Comparison of ENCODE assay signal across 8 cellular contexts in genomic region chr12:6554168-6554989, GRCh38. TPM values are rescaled to one million over a fixed set of nuclear protein-coding genes. Genes with fewer than 3 reads are reported as not detected.
A peak's percentile ranks its signal among the peaks of the same experiment; 100 is the strongest.
DNase-seq lines count a peak whose midpoint lies in the region; ATAC-seq and TF ChIP-seq lines count a peak whose summit lies in the region.

No MANE protein-coding gene starts in this region.

- H3K4me3 ChIP-seq in CD8-positive, alpha-beta memory T cell (ENCODE audit: low read length): peak overlapping the region; percentile 70
- H3K4me3 ChIP-seq in right atrium auricular region: peak overlapping the region; percentile 77 to 80
- H3K4me3 ChIP-seq in rectal smooth muscle tissue (ENCODE audit: low read length): peak overlapping the region; percentile 85

- no peaks in the 10 kb centered on the region for H3K27me3 ChIP-seq in CD8-positive, alpha-beta memory T cell (ENCODE audit: insufficient read depth, low read length, poor library complexity, severe bottlenecking)
- H3K27me3 ChIP-seq in right atrium auricular region: no peaks in the 10 kb centered on the region
- no peaks in the 10 kb centered on the region for H3K27me3 ChIP-seq in rectal smooth muscle tissue (ENCODE audit: control insufficient read depth, insufficient read depth, low read length)

- CTCF ChIA-PET in CD8-positive, alpha-beta memory T cell (lab: Charles Lee): interaction anchor here (0.6 to 5.0 kb wide), 20 partner anchors 9 to 271 kb away, joined by 3 to 46 read pairs (median 4); partner anchors contain the start of genes MRPL51, NOP2 and TAPBPL
- CTCF ChIA-PET in T-cell (lab: Charles Lee): interaction anchor here (0.6 to 2.6 kb wide), 5 partner anchors 14 to 224 kb away, joined by 3 to 13 read pairs (median 5); partner anchors contain the start of gene NOP2 (in 1 of the 2)

- POLR2A ChIA-PET in CD8-positive, alpha-beta memory T cell (lab: Charles Lee): interaction anchor here (0.5 to 0.6 kb wide), 2 partner anchors 164 to 220 kb away, joined by 3 to 4 read pairs; no protein-coding TSS in a partner anchor
- POLR2A ChIA-PET in T-cell (lab: Charles Lee): no interaction called here

- ATAC-seq in GM19395 (IDR thresholded peaks at IDR 0.05; ENCODE audit: unreplicated experiment): peak; percentile 58
- peak; percentile 46 to 61 (median 58) for ATAC-seq in T-cell (replicated peaks in 1 of 4)

- no peak overlapping the region for H3K9ac ChIP-seq in rectal smooth muscle tissue (ENCODE audit: low read length)

- H3K4me1 Mint-ChIP-seq in CD8-positive, alpha-beta memory T cell: peaks cover 42 to 58% (median 51%) of the 10 kb centered on the region in 3 donors
- H3K4me1 Mint-ChIP-seq in T-cell: peaks cover 50 to 59% (median 50%) of the 10 kb centered on the region in 3 donors

- peaks cover 0 to 56% (median 0%) of the 10 kb centered on the region in 3 donors for H3K36me3 Mint-ChIP-seq in CD8-positive, alpha-beta memory T cell
- H3K36me3 Mint-ChIP-seq in T-cell: peaks cover under 1% of the 10 kb centered on the region

- peak overlapping the region; percentile 86 to 97 (median 94) for H3K4me3 Mint-ChIP-seq in CD8-positive, alpha-beta memory T cell
- peak overlapping the region; percentile 89 to 93 (median 90) for H3K4me3 Mint-ChIP-seq in T-cell

- no peak overlapping the region for H3K27ac ChIP-seq in CD8-positive, alpha-beta memory T cell (ENCODE audit: low read depth, low read length)
- H3K27ac ChIP-seq in right atrium auricular region (peak overlapping the region; percentile 94 to 98), rectal smooth muscle tissue (ENCODE audit: low read depth, low read length) (peak overlapping the region; percentile 67)

- no peaks in the 10 kb centered on the region for H3K9me3 Mint-ChIP-seq in CD8-positive, alpha-beta memory T cell
- no peaks in the 10 kb centered on the region for H3K9me3 Mint-ChIP-seq in T-cell

- H3K27me3 Mint-ChIP-seq in CD8-positive, alpha-beta memory T cell: no peaks in the 10 kb centered on the region
- no peaks in the 10 kb centered on the region for H3K27me3 Mint-ChIP-seq in T-cell

- peak; percentile 55 to 81 (median 61) for DNase-seq in CD8-positive, alpha-beta memory T cell
- peak; percentile 93 for DNase-seq in HuH-7.5 (ENCODE audit: low spot score)
- DNase-seq in T-cell: peak in 33 of 34 experiments; percentile 32 to 71 (median 59)
- peak in 48 of 58 donors; percentile 29 to 81 (median 54) for DNase-seq in anterior cingulate cortex (lab: John Stamatoyannopoulos, UW)
- DNase-seq in right atrium auricular region (ENCODE audit: low spot score): peak; percentile 88
- DNase-seq in cortex of kidney (lab: John Stamatoyannopoulos, UW): no peak

- peak; percentile 40 to 68 for TF ChIP-seq CTCF in right atrium auricular region (IDR thresholded peaks at IDR 0.05)

- H3K9me3 ChIP-seq in CD8-positive, alpha-beta memory T cell (ENCODE audit: low read length): no peaks in the 10 kb centered on the region
- H3K9me3 ChIP-seq in right atrium auricular region: no peaks in the 10 kb centered on the region

- H3K4me1 ChIP-seq in CD8-positive, alpha-beta memory T cell (ENCODE audit: insufficient read depth, low read length): peaks cover 36% of the 10 kb centered on the region
- H3K4me1 ChIP-seq in right atrium auricular region: peaks cover 0 to 67% of the 10 kb centered on the region in 2 donors
- peaks cover 43% of the 10 kb centered on the region for H3K4me1 ChIP-seq in rectal smooth muscle tissue (ENCODE audit: control insufficient read depth, insufficient read depth, low read length)

- H3K36me3 ChIP-seq in CD8-positive, alpha-beta memory T cell (ENCODE audit: insufficient read depth, low read length): peaks cover 1% of the 10 kb centered on the region
- H3K36me3 ChIP-seq in right atrium auricular region (peaks cover 9% of the 10 kb centered on the region), rectal smooth muscle tissue (ENCODE audit: control insufficient read depth, insufficient read depth, low read length) (peaks cover 5% of the 10 kb centered on the region)

- H3K27ac Mint-ChIP-seq in CD8-positive, alpha-beta memory T cell: peak overlapping the region in 7 of 8 donors; percentile 56 to 96 (median 81)
- H3K27ac Mint-ChIP-seq in T-cell: peak overlapping the region; percentile 75 to 84

RNA-seq across cellular contexts. Expression of gene IFFO1, which starts 1.5 kb away (rescaled TPM):
- total RNA-seq in CD8-positive, alpha-beta memory T cell: 10 to 100 TPM; 14.2 to 15.1 TPM
- 12.2 TPM for polyA plus RNA-seq in CD8-positive, alpha-beta memory T cell
- total RNA-seq in T-cell: 10 to 100 TPM; 30.4 to 59.8 (median 59.7) TPM
- total RNA-seq in right atrium auricular region: 10 to 100 TPM; 12.3 to 13.2 TPM

RNA-seq across cellular contexts. Expression of gene NOP2, which starts 13.7 kb away (rescaled TPM):
- total RNA-seq in CD8-positive, alpha-beta memory T cell: 100 to 1,000 TPM; 170 to 172 TPM
- 34.0 TPM for polyA plus RNA-seq in CD8-positive, alpha-beta memory T cell
- total RNA-seq in T-cell (100 to 1,000 TPM in 1 of 5 donors, 10 to 100 TPM in 4; 69.6 to 107 (median 93.1) TPM), right atrium auricular region (10 to 100 TPM; 17.7 to 17.9 TPM)

RNA-seq across cellular contexts. Expression of gene GAPDH, which starts 20.1 kb away (rescaled TPM):
- total RNA-seq in CD8-positive, alpha-beta memory T cell: 1,000 to 10,000 TPM; 7,182 to 7,238 TPM
- polyA plus RNA-seq in CD8-positive, alpha-beta memory T cell: 1,770 TPM
- 100 to 1,000 TPM; 500 to 643 (median 605) TPM for total RNA-seq in T-cell
- 1,000 to 10,000 TPM; 4,693 to 5,476 TPM for total RNA-seq in right atrium auricular region

RNA-seq across cellular contexts. Expression of gene CHD4, which starts 52.8 kb away (rescaled TPM):
- total RNA-seq in CD8-positive, alpha-beta memory T cell: 100 to 1,000 TPM; 287 to 293 TPM
- polyA plus RNA-seq in CD8-positive, alpha-beta memory T cell: 58.1 TPM
- total RNA-seq in T-cell (100 to 1,000 TPM; 236 to 392 (median 258) TPM), right atrium auricular region (100 to 1,000 TPM; 150 to 192 TPM)

Comparison
In these comparisons a context has a peak if more than half of its experiments do, and no peak if none do; other contexts are left out.
1. RNA of gene GAPDH, which starts 20.1 kb away (total RNA-seq): 7,182 to 7,238 TPM in CD8-positive, alpha-beta memory T cell and 4,693 to 5,476 TPM in right atrium auricular region; 500 to 643 TPM in T-cell; every median in the first group is over 4 times any median in the second.
2. Peak in every context shown above with its lines, with median percentiles within 50 percentile points of each other: H3K4me3 ChIP-seq.